Comparison of ENCODE assay signal across 8 cellular contexts in genomic region chr16:24255446-24256352, GRCh38. TPM values are rescaled to one million over a fixed set of nuclear protein-coding genes. Genes with fewer than 3 reads are reported as not detected.
DNase-seq lines count a peak whose midpoint lies in the region; ATAC-seq lines count a peak whose summit lies in the region.

Gene CACNG3 (plus strand): TSS chr16:24256335. CDS start chr16:24256755, 420 bp downstream.

- in situ Hi-C loops in GM23248 (cut with MboI), result no loop called here

- H3K79me2 ChIP-seq in GM23248 (ENCODE audit: insufficient read depth), result no peaks in the 10 kb centered on the region

- H4K20me1 ChIP-seq in GM23248 (ENCODE audit: insufficient read depth), result no peaks in the 10 kb centered on the region

- H3K36me3 ChIP-seq in GM23248 (ENCODE audit: low read depth) (no peaks in the 10 kb centered on the region), SK-N-MC (ENCODE audit: insufficient read depth, low read length) (no peaks in the 10 kb centered on the region)

- H3K4me3 Mint-ChIP-seq in immature natural killer cell, result no peak within 1 kb of the TSS

- 5 to 6% methylated on average over 49 to 54 of the region's 55 CpGs for WGBS in GM23248 (ENCODE audit: low coverage in 1 of 2, low lambda C conversion rate in 2 of 2, missing lambda C conversion rate in 2 of 2), 2 experiments

- H3K4me2 ChIP-seq in GM23248 (ENCODE audit: unreplicated experiment), result no peak within 1 kb of the TSS

- H3K27ac Mint-ChIP-seq in immature natural killer cell, result no peak within 1 kb of the TSS

- no peak for ATAC-seq in HG02759 (IDR thresholded peaks at IDR 0.05; ENCODE audit: unreplicated experiment)
- ATAC-seq in GM21447 (IDR thresholded peaks at IDR 0.05; ENCODE audit: unreplicated experiment), result no peak

- no peaks in the 10 kb centered on the region for H3K4me1 Mint-ChIP-seq in immature natural killer cell

- H3K27me3 Mint-ChIP-seq in immature natural killer cell (ENCODE audit: low read depth in 3 of 3), result peaks cover 10 to 33% (median 20%) of the 10 kb centered on the region in 3 donors

- H2AFZ ChIP-seq in GM23248, result no peak within 1 kb of the TSS

- no peaks in the 10 kb centered on the region for H3K9me3 ChIP-seq in GM23248 (ENCODE audit: low read depth)
- no peaks in the 10 kb centered on the region for H3K9me3 ChIP-seq in SK-N-MC (ENCODE audit: low read depth, low read length)

- no peaks in the 10 kb centered on the region for H3K9me2 ChIP-seq in GM23248 (ENCODE audit: insufficient read depth)

- no peaks in the 10 kb centered on the region for H3K27me3 ChIP-seq in GM23248 (replicated peaks; ENCODE audit: insufficient read depth)

- H3K9ac ChIP-seq in GM23248 (no peak within 1 kb of the TSS), SK-N-MC (ENCODE audit: insufficient read length) (no peak within 1 kb of the TSS)

- no peaks in the 10 kb centered on the region for H3K36me3 Mint-ChIP-seq in immature natural killer cell

- H3K4me3 ChIP-seq in GM23248, result no peak within 1 kb of the TSS
- H3K4me3 ChIP-seq in SK-N-MC, result peak within 1 kb of the TSS; percentile 47; the same call in 1 of the 2 replicates

- no peaks in the 10 kb centered on the region for H3K9me3 Mint-ChIP-seq in immature natural killer cell

- DNase-seq in GM23248 (peak; percentile 65), SK-N-MC (ENCODE audit: low read depth, low spot score) (peak; percentile 42), immature natural killer cell (peak; percentile 36 to 49 (median 38)), NK-92 (lab: John Stamatoyannopoulos, UW; ENCODE audit: unreplicated experiment) (no peak)
- peak; percentile 12 for DNase-seq in stimulated activated CD8-positive, alpha-beta memory T cell treated with anti-CD3 and anti-CD28 coated beads, Interleukin-12 subunit alpha, Interleukin-12 subunit beta, amount 100 ng/mL, for 1 hour (ENCODE audit: low read depth)

- no peaks in the 10 kb centered on the region for H3F3A ChIP-seq in GM23248 (ENCODE audit: insufficient read depth)

- H3K27ac ChIP-seq in GM23248 (no peak within 1 kb of the TSS), SK-N-MC (no peak within 1 kb of the TSS), angular gyrus (ENCODE audit: low read depth, low read length) (peak within 1 kb of the TSS; percentile 68)

- H3K4me1 ChIP-seq in GM23248 (ENCODE audit: insufficient read depth), result no peaks in the 10 kb centered on the region

RNA-seq across cellular contexts. Expression of gene CACNG3, which starts in this region (rescaled TPM):
- not detected in 2 replicates for total RNA-seq in GM23248 (2014; rRNA removed; shearing (Covaris generic))
- not detected in 2 replicates for polyA plus RNA-seq in GM23248 (2016; fragmentation: Nextera tagmentation; extraction: Ambion mirVana)
- not detected for polyA plus RNA-seq in immature natural killer cell

Comparison
In these comparisons a context has a peak if more than half of its experiments do, and no peak if none do; other contexts are left out.
1. Peak in DNase-seq in GM23248; RNA of the gene not detected or under 1 TPM.
2. Peak in DNase-seq in immature natural killer cell; RNA of the gene not detected or under 1 TPM.